In the genomic region with DNA sequence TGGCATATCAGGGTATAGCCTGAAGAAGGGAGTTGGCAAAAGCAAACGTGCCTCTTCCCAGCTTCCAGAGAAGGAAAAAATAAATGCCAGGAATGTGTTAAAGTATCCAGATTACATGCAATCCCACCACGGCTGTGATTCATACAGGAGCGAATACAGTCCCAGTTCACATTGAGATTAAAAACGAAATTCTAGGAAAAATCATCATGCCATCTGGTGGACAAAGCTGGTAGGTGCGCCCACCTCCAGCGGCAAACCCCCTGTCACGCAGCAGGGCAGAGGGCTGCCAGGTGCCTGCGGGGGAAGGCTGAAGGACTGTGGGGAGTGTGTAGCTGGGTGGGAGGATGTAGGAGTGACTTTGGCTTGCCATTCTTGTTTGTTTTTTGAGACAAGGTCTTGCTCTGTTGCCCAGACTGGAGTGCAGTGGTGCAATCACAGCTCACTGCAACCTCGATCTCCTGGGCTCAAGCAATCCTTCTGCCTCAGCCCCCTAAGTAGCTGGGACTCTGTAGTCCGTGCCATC, we compare ENCODE assay signal across 8 cellular contexts. TPM values are rescaled to one million over a fixed set of nuclear protein-coding genes. Genes with fewer than 3 reads are reported as not detected.
DNase-seq lines count a peak whose midpoint lies in the region; ATAC-seq and TF ChIP-seq lines count a peak whose summit lies in the region.

No MANE protein-coding gene starts in this region.

- H3K27me3 Mint-ChIP-seq in activated naive CD4-positive, alpha-beta T cell treated with anti-CD3 and anti-CD28 coated beads, Interleukin-2, amount 10 ng/mL, durations not matched to agents 7 days and 5 days: peaks cover 97% of the 10 kb centered on the region

- H3K36me3 Mint-ChIP-seq in activated naive CD4-positive, alpha-beta T cell treated with anti-CD3 and anti-CD28 coated beads, Interleukin-2, amount 10 ng/mL, durations not matched to agents 7 days and 5 days: no peaks in the 10 kb centered on the region

- H3K27ac Mint-ChIP-seq in activated naive CD4-positive, alpha-beta T cell treated with anti-CD3 and anti-CD28 coated beads, Interleukin-2, amount 10 ng/mL, durations not matched to agents 7 days and 5 days: peak overlapping the region; percentile 28

- H3K27me3 ChIP-seq in RWPE2 (ENCODE audit: insufficient read depth, poor library complexity, severe bottlenecking) (no peaks in the 10 kb centered on the region), cardiac muscle cell (no peaks in the 10 kb centered on the region)

- H3K4me3 ChIP-seq in Jurkat, Clone E6-1 (ENCODE audit: low read length): no peak overlapping the region
- H3K4me3 ChIP-seq in RWPE2 (ENCODE audit: severe bottlenecking): no peak overlapping the region
- H3K4me3 ChIP-seq in cardiac muscle cell: no peak overlapping the region

- CTCF ChIA-PET in activated naive CD4-positive, alpha-beta T cell treated with anti-CD3 and anti-CD28 coated beads, Interleukin-2, amount 10 ng/mL, durations not matched to agents 7 days and 5 days (lab: Charles Lee): interaction anchor here (0.6 to 5.1 kb wide), 17 partner anchors 9 to 264 kb away, joined by 3 to 92 read pairs (median 3); partner anchors contain the start of genes DMPK and SIX5

- H3K9me3 ChIP-seq in RWPE2 (ENCODE audit: severe bottlenecking) (no peaks in the 10 kb centered on the region), cardiac muscle cell (ENCODE audit: low read depth) (no peaks in the 10 kb centered on the region)

- H3K36me3 ChIP-seq in RWPE2 (ENCODE audit: low read depth) (no peaks in the 10 kb centered on the region), cardiac muscle cell (no peaks in the 10 kb centered on the region)

- no peaks in the 10 kb centered on the region for H3K9me3 Mint-ChIP-seq in activated naive CD4-positive, alpha-beta T cell treated with anti-CD3 and anti-CD28 coated beads, Interleukin-2, amount 10 ng/mL, durations not matched to agents 7 days and 5 days

- ATAC-seq in RWPE2 (ENCODE audit: low read depth) (peak; percentile 76), GM18502 (IDR thresholded peaks at IDR 0.05; ENCODE audit: poor library complexity, unreplicated experiment) (no peak), GM19324 (IDR thresholded peaks at IDR 0.05; ENCODE audit: low FRiP score, unreplicated experiment) (no peak)

- TF ChIP-seq CTCF in RWPE2 (IDR thresholded peaks at IDR 0.05; ENCODE audit: poor library complexity, severe bottlenecking) (peak; percentile 80), cardiac muscle cell (IDR thresholded peaks at IDR 0.05; ENCODE audit: low read depth, low read length) (peak; percentile 83)

- H3K4me1 Mint-ChIP-seq in activated naive CD4-positive, alpha-beta T cell treated with anti-CD3 and anti-CD28 coated beads, Interleukin-2, amount 10 ng/mL, durations not matched to agents 7 days and 5 days: peaks cover 6% of the 10 kb centered on the region

- H3K27ac ChIP-seq in RWPE2 (ENCODE audit: poor library complexity, severe bottlenecking) (no peak overlapping the region), cardiac muscle cell (no peak overlapping the region)

- H3K4me3 Mint-ChIP-seq in activated naive CD4-positive, alpha-beta T cell treated with anti-CD3 and anti-CD28 coated beads, Interleukin-2, amount 10 ng/mL, durations not matched to agents 7 days and 5 days: no peak overlapping the region

- H3K4me1 ChIP-seq in RWPE2 (ENCODE audit: insufficient read depth, poor library complexity, severe bottlenecking): no peaks in the 10 kb centered on the region
- H3K4me1 ChIP-seq in cardiac muscle cell (ENCODE audit: low read depth): no peaks in the 10 kb centered on the region

- peak; percentile 33 for DNase-seq in DMS53 treated with DMSO at 0.1 percent for 48 hours (lab: John Stamatoyannopoulos, UW; ENCODE audit: unreplicated experiment)
- peak; percentile 50 for DNase-seq in Jurkat, Clone E6-1 (ENCODE audit: low read depth, low spot score)
- no peak for DNase-seq in RWPE2 (ENCODE audit: low spot score)
- peak; percentile 72 for DNase-seq in activated naive CD4-positive, alpha-beta T cell treated with anti-CD3 and anti-CD28 coated beads, Interleukin-2, amount 10 ng/mL, durations not matched to agents 7 days and 5 days
- peak; percentile 68 to 90 for DNase-seq in cardiac muscle cell (ENCODE audit: low read depth in 1 of 2, low spot score in 1 of 2)
- peak; percentile 82 for DNase-seq in retina

RNA-seq across cellular contexts. Expression of gene DMWD, which starts 6.4 kb away (rescaled TPM):
- 13.4 TPM for polyA plus RNA-seq in Jurkat, Clone E6-1 (2012; ENCODE audit: insufficient read depth, insufficient read length)
- 65.1 and 112 TPM in 2 replicates for total RNA-seq in cardiac muscle cell
- 138 and 163 TPM in 2 replicates for polyA plus RNA-seq in cardiac muscle cell

RNA-seq across cellular contexts. Expression of gene RSPH6A, which starts 16.1 kb away (rescaled TPM):
- not detected for polyA plus RNA-seq in Jurkat, Clone E6-1 (2012; ENCODE audit: insufficient read depth, insufficient read length)
- 0.07 and 0.27 TPM in 2 replicates for total RNA-seq in cardiac muscle cell
- polyA plus RNA-seq in cardiac muscle cell: 0.45 TPM in 1 of 2 replicates, not detected in the other

RNA-seq across cellular contexts. Expression of gene DMPK, which starts 16.8 kb away (rescaled TPM):
- polyA plus RNA-seq in Jurkat, Clone E6-1 (2012; ENCODE audit: insufficient read depth, insufficient read length): 9.9 TPM
- 92.7 and 142 TPM in 2 replicates for total RNA-seq in cardiac muscle cell
- polyA plus RNA-seq in cardiac muscle cell: 94.9 and 98.7 TPM in 2 replicates

RNA-seq across cellular contexts. Expression of gene SIX5, which starts 30.0 kb away (rescaled TPM):
- polyA plus RNA-seq in Jurkat, Clone E6-1 (2012; ENCODE audit: insufficient read depth, insufficient read length): 3.6 TPM
- total RNA-seq in cardiac muscle cell: 78.8 and 88.2 TPM in 2 replicates
- 40.4 and 41.1 TPM in 2 replicates for polyA plus RNA-seq in cardiac muscle cell
